In genomic region chr17:66988069-66988798, GRCh38 we compare ENCODE assay signal across 27 cellular contexts. TPM values are rescaled to one million over a fixed set of nuclear protein-coding genes. Genes with fewer than 3 reads are reported as not detected.
"Had no signal": no experiment of that assay in that cellular context is flagged by ENCODE, and none has a peak within 500 bp of the region (broad histone marks: within the 10 kb centered on the region; RNA-seq: fewer than 3 reads in every experiment).

No MANE protein-coding gene starts in this region.

- H3K27ac ChIP-seq: breast epithelium, esophagus squamous epithelium, heart right ventricle, left ventricle myocardium inferior, prostate gland, right atrium auricular region, skin epidermis, suprapubic skin, transverse colon had no signal

- DNase-seq: activated CD4-positive, alpha-beta T cell treated with anti-CD3 and anti-CD28 coated beads, Interleukin-2, amount 10 ng/mL, durations not matched to agents 7 days and 5 days; activated CD8-positive, alpha-beta T cell treated with anti-CD3 and anti-CD28 coated beads, Interleukin-2, amount 10 ng/mL, durations not matched to agents 7 days and 5 days; activated naive CD4-positive, alpha-beta T cell treated with Interleukin-2 at 50 U/mL for 16 hours; activated T-cell treated with anti-CD3 and anti-CD28 coated beads, Interleukin-2, amount 50 U/mL, for 24 hours; cerebellar nuclear complex; effector CD8-positive, alpha-beta T cell; esophagus squamous epithelium; heart right ventricle; immature natural killer cell; kidney glomerular epithelial cell; left ventricle myocardium inferior; mammary epithelial cell; stimulated activated CD4-positive, alpha-beta T cell treated with anti-CD3 and anti-CD28 coated beads, Interleukin-15, amount 100 ng/mL, for 24 hours; stimulated activated CD4-positive, alpha-beta T cell treated with anti-CD3 and anti-CD28 coated beads, Interleukin-2, amount 100 ng/mL, for 48 hours; T1000; transverse colon had no signal

- H3K9me3 ChIP-seq: breast epithelium, esophagus squamous epithelium, heart right ventricle, left ventricle myocardium inferior, prostate gland, right atrium auricular region, suprapubic skin, transverse colon had no signal

- ATAC-seq: activated CD4-positive, CD25-positive, alpha-beta regulatory T cell treated with anti-CD3 and anti-CD28 coated beads, Interleukin-2, amount 50 U/mL, for 24 hours; activated CD8-positive, alpha-beta T cell treated with anti-CD3 and anti-CD28 coated beads, Interleukin-2, amount 10 ng/mL, durations not matched to agents 7 days and 5 days; heart right ventricle had no signal

- FAIRE-seq: astrocyte, endothelial cell of umbilical vein had no signal

- H3K36me3 ChIP-seq: breast epithelium, esophagus squamous epithelium, heart right ventricle, left ventricle myocardium inferior, prostate gland, right atrium auricular region, suprapubic skin, transverse colon had no signal

- H3K27me3 ChIP-seq: right atrium auricular region had no signal

- H3K4me3 ChIP-seq: breast epithelium, esophagus squamous epithelium, heart right ventricle, left ventricle myocardium inferior, prostate gland, right atrium auricular region, skin epidermis, suprapubic skin, transverse colon had no signal

- H3K4me1 ChIP-seq: breast epithelium, heart right ventricle, left ventricle myocardium inferior, prostate gland, right atrium auricular region, suprapubic skin, transverse colon had no signal

RNA-seq across cellular contexts. Expression of gene CACNG4, which starts 23.7 kb away (rescaled TPM):
- total RNA-seq: activated CD4-positive, alpha-beta T cell treated with anti-CD3 and anti-CD28 coated beads, Interleukin-2, amount 10 ng/mL, durations not matched to agents 7 days and 5 days; activated CD8-positive, alpha-beta T cell treated with anti-CD3 and anti-CD28 coated beads, Interleukin-2, amount 10 ng/mL, durations not matched to agents 7 days and 5 days; activated T-helper 2 cell treated with anti-CD3 and anti-CD28 coated beads, Interferon-gamma antibody, Interleukin-2, Interleukin-4, amounts not matched to agents 10 μg/mL and 5 μg/mL and 100 μg/mL, durations not matched to agents 14 hours and 24 hours and 36 hours; endothelial cell of umbilical vein; left ventricle myocardium inferior had no signal
- polyA plus RNA-seq: endothelial cell of umbilical vein, immature natural killer cell had no signal

RNA-seq across cellular contexts. Expression of gene CACNG1, which starts 56.1 kb away (rescaled TPM):
- total RNA-seq: activated CD4-positive, alpha-beta T cell treated with anti-CD3 and anti-CD28 coated beads, Interleukin-2, amount 10 ng/mL, durations not matched to agents 7 days and 5 days; activated CD8-positive, alpha-beta T cell treated with anti-CD3 and anti-CD28 coated beads, Interleukin-2, amount 10 ng/mL, durations not matched to agents 7 days and 5 days; activated T-helper 2 cell treated with anti-CD3 and anti-CD28 coated beads, Interferon-gamma antibody, Interleukin-2, Interleukin-4, amounts not matched to agents 10 μg/mL and 5 μg/mL and 100 μg/mL, durations not matched to agents 14 hours and 24 hours and 36 hours; astrocyte; breast epithelium; endothelial cell of umbilical vein; esophagus squamous epithelium; left ventricle myocardium inferior; mammary epithelial cell; osteocyte; right atrium auricular region; suprapubic skin; transverse colon had no signal
- polyA plus RNA-seq: adipose tissue, endothelial cell of umbilical vein, heart right ventricle, immature natural killer cell, mammary epithelial cell had no signal
